ENCODE assay signal across 20 cellular contexts in the genomic region with DNA sequence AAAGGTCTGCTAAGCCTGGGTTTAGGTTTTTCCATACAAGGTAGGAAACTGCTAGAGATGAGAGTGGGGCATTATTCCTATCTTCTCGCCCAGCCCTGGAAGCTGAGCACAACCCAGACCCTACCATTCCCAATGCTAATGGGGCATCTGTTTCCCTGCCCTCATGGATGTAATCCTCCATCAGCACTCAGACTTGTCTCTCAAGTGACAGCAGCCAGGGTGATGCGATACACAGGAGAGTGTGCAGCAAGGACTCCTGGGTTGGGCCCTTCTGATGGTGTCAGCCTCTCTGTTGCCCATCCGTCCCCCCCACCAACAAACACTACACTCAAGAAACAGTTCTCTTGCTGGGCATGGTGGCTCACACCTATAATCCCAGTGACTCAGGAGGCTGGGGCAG. TPM values are rescaled to one million over a fixed set of nuclear protein-coding genes. Genes with fewer than 3 reads are reported as not detected.
A peak's percentile ranks its signal among the peaks of the same experiment; 100 is the strongest.
DNase-seq lines count a peak whose midpoint lies in the region; ATAC-seq, FAIRE-seq and TF ChIP-seq lines count a peak whose summit lies in the region.
"Had no signal": no experiment of that assay in that cellular context is flagged by ENCODE, and none has a peak within 500 bp of the region (broad histone marks: within the 10 kb centered on the region; RNA-seq: fewer than 3 reads in every experiment).

No MANE protein-coding gene starts in this region.

- TF ChIP-seq EP300 in K562 (IDR thresholded peaks at IDR 0.05; ENCODE audit: low read length): no peak

- H3K4me3 Mint-ChIP-seq in activated CD4-positive, alpha-beta T cell treated with anti-CD3 and anti-CD28 coated beads for 36 hours: no peak overlapping the region
- H3K4me3 Mint-ChIP-seq in activated T-helper 2 cell treated with anti-CD3 and anti-CD28 coated beads, Interferon-gamma antibody, Interleukin-2, Interleukin-4, amounts not matched to agents 10 μg/mL and 5 μg/mL and 100 μg/mL, durations not matched to agents 14 hours and 24 hours and 36 hours (ENCODE audit: low read depth): no peak overlapping the region
- H3K4me3 Mint-ChIP-seq: B cell; CD4-positive, alpha-beta T cell had no signal

- H3K4me3 ChIP-seq in K562 (no peak overlapping the region), neuronal stem cell (ENCODE audit: low read length in 2 of 2) (no peak overlapping the region)

- H3K4me1 Mint-ChIP-seq in activated CD4-positive, alpha-beta T cell treated with anti-CD3 and anti-CD28 coated beads for 36 hours: peaks cover 10% of the 10 kb centered on the region
- peaks cover 5% of the 10 kb centered on the region for H3K4me1 Mint-ChIP-seq in activated T-helper 2 cell treated with anti-CD3 and anti-CD28 coated beads, Interferon-gamma antibody, Interleukin-2, Interleukin-4, amounts not matched to agents 10 μg/mL and 5 μg/mL and 100 μg/mL, durations not matched to agents 14 hours and 24 hours and 36 hours (ENCODE audit: low read depth)
- H3K4me1 Mint-ChIP-seq: B cell had no signal

- peaks cover 14% of the 10 kb centered on the region for H3K36me3 Mint-ChIP-seq in activated CD4-positive, alpha-beta T cell treated with anti-CD3 and anti-CD28 coated beads for 36 hours (ENCODE audit: low read depth)
- peaks cover 11% of the 10 kb centered on the region for H3K36me3 Mint-ChIP-seq in activated T-helper 2 cell treated with anti-CD3 and anti-CD28 coated beads, Interferon-gamma antibody, Interleukin-2, Interleukin-4, amounts not matched to agents 10 μg/mL and 5 μg/mL and 100 μg/mL, durations not matched to agents 14 hours and 24 hours and 36 hours (ENCODE audit: low read depth)

- H3K27me3 ChIP-seq in K562 (ENCODE audit: control insufficient read depth in 2 of 2, insufficient read depth in 2 of 2, low read length in 2 of 2) (no peaks in the 10 kb centered on the region), neuronal stem cell (ENCODE audit: control insufficient read depth in 3 of 3, insufficient read depth in 3 of 3, low read depth in 1 of 3, low read length in 3 of 3) (no peaks in the 10 kb centered on the region)

- TF ChIP-seq CTCF in K562 (IDR thresholded peaks at IDR 0.05 in 2 of 3, conservative IDR thresholded peaks at IDR 0.05 in 1 of 3; ENCODE audit: insufficient read depth in 2 of 3, low read depth in 1 of 3, low read length in 3 of 3): no peak

- H3K27ac ChIP-seq in K562 (ENCODE audit: extremely low read depth, low read depth, low read length) (no peak overlapping the region), neuronal stem cell (replicated peaks; ENCODE audit: low read length) (no peak overlapping the region)

- H3K9me3 ChIP-seq in K562 (replicated peaks; ENCODE audit: control insufficient read depth, insufficient read depth, low read depth, low read length): no peaks in the 10 kb centered on the region
- H3K9me3 ChIP-seq in neuronal stem cell (replicated peaks in 1 of 2; ENCODE audit: control insufficient read depth in 2 of 2, insufficient read depth in 1 of 2, low read depth in 1 of 2, low read length in 2 of 2): no peaks in the 10 kb centered on the region

- H2BK12ac ChIP-seq in neuronal stem cell (ENCODE audit: low read length): peak overlapping the region; percentile 16

- no peak for TF ChIP-seq RAD21 in K562 (CRISPR knock-in tag; conservative IDR thresholded peaks at IDR 0.05 in 1 of 2, IDR thresholded peaks at IDR 0.05 in 1 of 2)

- H3K4me1 ChIP-seq in K562 (replicated peaks in 1 of 2; ENCODE audit: control insufficient read depth in 2 of 2, insufficient read depth in 2 of 2, low read length in 2 of 2) (peaks cover 0 to 10% of the 10 kb centered on the region in 2 experiments; a peak in 1 of 5 replicates), neuronal stem cell (ENCODE audit: control insufficient read depth in 2 of 2, insufficient read depth in 1 of 2, low read depth in 1 of 2, low read length in 2 of 2) (peaks cover 0 to 9% of the 10 kb centered on the region in 2 donors)

- H2AK5ac ChIP-seq in neuronal stem cell (ENCODE audit: low read depth, low read length): no peak overlapping the region

- POLR2A ChIA-PET in activated CD4-positive, alpha-beta T cell treated with anti-CD3 and anti-CD28 coated beads for 36 hours (lab: Charles Lee): no interaction called here
- POLR2A ChIA-PET in K562 (lab: Yijun Ruan, JAX): no interaction called here

- H3K4me2 ChIP-seq in K562 (ENCODE audit: insufficient read depth, low read length) (no peak overlapping the region), neuronal stem cell (ENCODE audit: insufficient read depth, low read length, poor library complexity, severe bottlenecking) (no peak overlapping the region)

- H3K79me1 ChIP-seq in neuronal stem cell (ENCODE audit: low read depth, low read length): no peaks in the 10 kb centered on the region

- H2AFZ ChIP-seq in K562 (ENCODE audit: low read depth, low read length) (no peak overlapping the region), neuronal stem cell (ENCODE audit: low read length) (no peak overlapping the region)

- WGBS in K562 (ENCODE audit: insufficient coverage, low coverage, missing lambda C conversion rate): 16% methylated on average over 3 of the region's 3 CpGs
- no CpG with 5 or more reads among the region's 3 CpGs for WGBS in neuronal stem cell (ENCODE audit: extremely low coverage in 2 of 2, insufficient read length in 2 of 2, insufficient replicate concordance in 1 of 2), 2 donors

- H2BK120ac ChIP-seq in neuronal stem cell (ENCODE audit: low read depth, low read length): no peak overlapping the region

- no peak overlapping the region for H2BK15ac ChIP-seq in neuronal stem cell (ENCODE audit: low read length)

- H3K14ac ChIP-seq in neuronal stem cell (ENCODE audit: low read length): no peak overlapping the region

- in situ Hi-C loops in K562 (cut with MboI): no loop called here

- no peak overlapping the region for H4K91ac ChIP-seq in neuronal stem cell (ENCODE audit: low read depth, low read length, poor library complexity)

- no peak overlapping the region for H3K18ac ChIP-seq in neuronal stem cell (ENCODE audit: low read length)

- no peak overlapping the region for H3K23ac ChIP-seq in neuronal stem cell (ENCODE audit: low read depth, low read length, poor library complexity)

- no peak for DNase-seq in activated CD4-positive, alpha-beta T cell treated with anti-CD3 and anti-CD28 coated beads for 36 hours
- no peak for DNase-seq in activated CD4-positive, alpha-beta T cell treated with anti-CD3 and anti-CD28 coated beads, Interleukin-2, amount 50 U/mL, for 48 hours
- DNase-seq in K562 (ENCODE audit: extremely low read depth in 1 of 4, low spot score in 3 of 4): no peak
- DNase-seq in neuronal stem cell (ENCODE audit: low spot score): no peak
- DNase-seq in activated T-helper 2 cell treated with anti-CD3 and anti-CD28 coated beads, Interferon-gamma antibody, Interleukin-2, Interleukin-4, amounts not matched to agents 10 μg/mL and 5 μg/mL and 100 μg/mL, durations not matched to agents 14 hours and 24 hours and 36 hours (ENCODE audit: low spot score): no peak
- no peak for DNase-seq in foreskin melanocyte
- DNase-seq: ACHN; C1 segment of cervical spinal cord; CD4-positive, alpha-beta T cell; DMS153; DMS79 treated with DMSO at 0.1 percent for 48 hours; EL; HCEC 1CT had no signal

- BruUV-seq in K562 (replicated peaks; lab: Mats Ljungman, UMichigan): no TSS peak

- no peak overlapping the region for H3K9ac ChIP-seq in K562 (ENCODE audit: insufficient read depth in 1 of 2, low read depth in 2 of 2, low read length in 2 of 2)
- H3K9ac ChIP-seq in neuronal stem cell (ENCODE audit: low read depth, low read length, poor library complexity): no peak overlapping the region

- no peaks in the 10 kb centered on the region for H3K79me2 ChIP-seq in K562 (ENCODE audit: control insufficient read depth, insufficient read depth, low read length)

- CTCF ChIA-PET in activated CD4-positive, alpha-beta T cell treated with anti-CD3 and anti-CD28 coated beads for 36 hours (lab: Charles Lee): no interaction called here
- CTCF ChIA-PET in K562 (lab: Yijun Ruan, JAX; ENCODE audit: low intra/inter-chr PET ratio): no interaction called here

- intact Hi-C loops in activated CD4-positive, alpha-beta T cell treated with anti-CD3 and anti-CD28 coated beads for 36 hours (cut with DNase I, micrococcal nuclease): no loop called here
- intact Hi-C loops in K562 (cut with micrococcal nuclease): no loop called here
- intact Hi-C loops in activated T-helper 2 cell treated with anti-CD3 and anti-CD28 coated beads, Interferon-gamma antibody, Interleukin-2, Interleukin-4, amounts not matched to agents 10 μg/mL and 5 μg/mL and 100 μg/mL, durations not matched to agents 14 hours and 24 hours and 36 hours (cut with micrococcal nuclease): no loop called here

- H3K27ac Mint-ChIP-seq in activated CD4-positive, alpha-beta T cell treated with anti-CD3 and anti-CD28 coated beads for 36 hours: no peak overlapping the region
- H3K27ac Mint-ChIP-seq in activated T-helper 2 cell treated with anti-CD3 and anti-CD28 coated beads, Interferon-gamma antibody, Interleukin-2, Interleukin-4, amounts not matched to agents 10 μg/mL and 5 μg/mL and 100 μg/mL, durations not matched to agents 14 hours and 24 hours and 36 hours: no peak overlapping the region
- H3K27ac Mint-ChIP-seq: B cell; CD4-positive, alpha-beta T cell had no signal

- no peak overlapping the region for H3K4ac ChIP-seq in neuronal stem cell (ENCODE audit: low read length)

- H2BK5ac ChIP-seq in neuronal stem cell (ENCODE audit: low read length): no peak overlapping the region

- H4K20me1 ChIP-seq in K562 (replicated peaks; ENCODE audit: control insufficient read depth, insufficient read depth, low read length): 0 out of 2 replicates have a peak, but pooled peaks cover 3% of the 10 kb centered on the region

- no peak for FAIRE-seq in K562 (lab: Jason Lieb, UNC)
- FAIRE-seq: G401.6, GM12892, H1, HepG2, HTR-8/SVneo had no signal

- peaks cover 9% of the 10 kb centered on the region; the same call in 2 of the 3 replicates for H3K36me3 ChIP-seq in K562 (ENCODE audit: control insufficient read depth, insufficient read depth, low read length)
- H3K36me3 ChIP-seq in neuronal stem cell (replicated peaks in 1 of 2; ENCODE audit: control insufficient read depth in 2 of 2, insufficient read depth in 2 of 2, low read length in 2 of 2): peaks cover 7 to 16% of the 10 kb centered on the region in 2 donors

- no peaks in the 10 kb centered on the region for H3K9me3 Mint-ChIP-seq in activated CD4-positive, alpha-beta T cell treated with anti-CD3 and anti-CD28 coated beads for 36 hours (ENCODE audit: low read depth)
- no peaks in the 10 kb centered on the region for H3K9me3 Mint-ChIP-seq in activated T-helper 2 cell treated with anti-CD3 and anti-CD28 coated beads, Interferon-gamma antibody, Interleukin-2, Interleukin-4, amounts not matched to agents 10 μg/mL and 5 μg/mL and 100 μg/mL, durations not matched to agents 14 hours and 24 hours and 36 hours
- H3K9me3 Mint-ChIP-seq: CD4-positive, alpha-beta T cell had no signal

- TF ChIP-seq POLR2A in K562 (conservative IDR thresholded peaks at IDR 0.05): no peak

- no peaks in the 10 kb centered on the region for H3K27me3 Mint-ChIP-seq in activated CD4-positive, alpha-beta T cell treated with anti-CD3 and anti-CD28 coated beads for 36 hours
- no peaks in the 10 kb centered on the region for H3K27me3 Mint-ChIP-seq in activated T-helper 2 cell treated with anti-CD3 and anti-CD28 coated beads, Interferon-gamma antibody, Interleukin-2, Interleukin-4, amounts not matched to agents 10 μg/mL and 5 μg/mL and 100 μg/mL, durations not matched to agents 14 hours and 24 hours and 36 hours (ENCODE audit: low read depth)
- H3K27me3 Mint-ChIP-seq: B cell; CD4-positive, alpha-beta T cell had no signal

- peak; percentile 10 for ATAC-seq in activated CD4-positive, alpha-beta T cell treated with anti-CD3 and anti-CD28 coated beads for 36 hours
- ATAC-seq in K562 (no peak), GM21619 (IDR thresholded peaks at IDR 0.05; ENCODE audit: unreplicated experiment) (no peak)
- ATAC-seq: HepG2 had no signal

- no peak overlapping the region for H4K8ac ChIP-seq in neuronal stem cell (ENCODE audit: low read depth, low read length)

- no peaks in the 10 kb centered on the region for H3K9me1 ChIP-seq in K562 (ENCODE audit: control insufficient read depth, insufficient read depth, low read length)

RNA-seq across cellular contexts. Expression of a gene that starts 5.9 kb away (rescaled TPM):
- total RNA-seq in activated CD4-positive, alpha-beta T cell treated with anti-CD3 and anti-CD28 coated beads for 36 hours: 10 to 100 TPM; 27.7 to 28.9 TPM
- 143 and 150 TPM in 2 replicates for total RNA-seq in K562 (2011; cell fraction: chromatin; rRNA removed; ENCODE audit: low replicate concordance)
- total RNA-seq in K562 (2011; cell fraction: nucleolus; rRNA removed): 71.7 and 79.2 TPM in 2 replicates
- 90.1 and 108 TPM in 2 replicates for total RNA-seq in K562 (2011; cell fraction: nucleoplasm; rRNA removed)
- total RNA-seq in K562 (2014; rRNA removed) (25.2 and 33.7 TPM in 2 replicates), K562 (2014; rRNA removed; fragmentation: Illumina TruSeq; extraction: Trizol) (26.3 and 27.9 TPM in 2 replicates), K562 (2015; rRNA removed; fragmentation: Illumina TruSeq; extraction: Trizol) (22.2 and 23.6 TPM in 2 replicates), K562 (2021) (27.8 and 28.7 TPM in 2 replicates)
- polyA plus RNA-seq in K562 (2011; rRNA removed) (20.9 and 27.8 TPM in 2 replicates), K562 (2014; fragmentation: Illumina TruSeq; extraction: Trizol) (19.7 and 19.8 TPM in 2 replicates), K562 (2014; fragmentation: Nextera tagmentation; extraction: Ambion mirVana) (10 to 100 TPM; 14.1 to 16.5 TPM), K562 (2014; rRNA removed) (18.5 and 20.9 TPM in 2 replicates)
- 13.6 and 20.1 TPM in 2 replicates for polyA plus RNA-seq in K562 (2011; cell fraction: cytosol; rRNA removed)
- 33.3 and 37.6 TPM in 2 replicates for polyA plus RNA-seq in K562 (2011; cell fraction: nucleus; rRNA removed)
- polyA plus RNA-seq in K562 (2012): 10.8 and 18.4 TPM in 2 replicates
- polyA minus RNA-seq in K562 (2011; rRNA and poly(A)+ RNA removed): 43.4 and 44.7 TPM in 2 replicates
- polyA minus RNA-seq in K562 (2011; cell fraction: cytosol; rRNA and poly(A)+ RNA removed): 23.4 and 25.6 TPM in 2 replicates
- 26.3 and 44.0 TPM in 2 replicates for polyA minus RNA-seq in K562 (2011; cell fraction: nucleus; rRNA and poly(A)+ RNA removed)
- 9.2 TPM for polyA plus RNA-seq in neuronal stem cell (2013, experiment 1 of 2)
- 9.3 TPM for polyA plus RNA-seq in neuronal stem cell (2013, experiment 2 of 2)
- total RNA-seq in activated T-helper 2 cell treated with anti-CD3 and anti-CD28 coated beads, Interferon-gamma antibody, Interleukin-2, Interleukin-4, amounts not matched to agents 10 μg/mL and 5 μg/mL and 100 μg/mL, durations not matched to agents 14 hours and 24 hours and 36 hours: 23.1 and 24.2 TPM in 2 replicates

RNA-seq across cellular contexts. Expression of a gene that starts 37.1 kb away (rescaled TPM):
- total RNA-seq in activated CD4-positive, alpha-beta T cell treated with anti-CD3 and anti-CD28 coated beads for 36 hours: 100 to 1,000 TPM; 131 TPM
- 120 and 207 TPM in 2 replicates for total RNA-seq in K562 (2011; cell fraction: chromatin; rRNA removed; ENCODE audit: low replicate concordance)
- total RNA-seq in K562 (2011; cell fraction: nucleolus; rRNA removed): 64.9 and 65.3 TPM in 2 replicates
- 96.5 and 110 TPM in 2 replicates for total RNA-seq in K562 (2011; cell fraction: nucleoplasm; rRNA removed)
- total RNA-seq in K562 (2014; rRNA removed) (237 and 305 TPM in 2 replicates), K562 (2014; rRNA removed; fragmentation: Illumina TruSeq; extraction: Trizol) (303 and 319 TPM in 2 replicates), K562 (2015; rRNA removed; fragmentation: Illumina TruSeq; extraction: Trizol) (348 and 384 TPM in 2 replicates), K562 (2021) (177 and 184 TPM in 2 replicates)
- polyA plus RNA-seq in K562 (2011; rRNA removed) (131 and 193 TPM in 2 replicates), K562 (2014; fragmentation: Illumina TruSeq; extraction: Trizol) (305 and 350 TPM in 2 replicates), K562 (2014; fragmentation: Nextera tagmentation; extraction: Ambion mirVana) (100 to 1,000 TPM; 197 to 467 TPM), K562 (2014; rRNA removed) (237 and 245 TPM in 2 replicates)
- polyA plus RNA-seq in K562 (2011; cell fraction: cytosol; rRNA removed): 44.6 and 75.3 TPM in 2 replicates
- polyA plus RNA-seq in K562 (2011; cell fraction: nucleus; rRNA removed): 44.8 and 71.7 TPM in 2 replicates
- 105 and 258 TPM in 2 replicates for polyA plus RNA-seq in K562 (2012)
- 201 and 210 TPM in 2 replicates for polyA minus RNA-seq in K562 (2011; rRNA and poly(A)+ RNA removed)
- 101 and 121 TPM in 2 replicates for polyA minus RNA-seq in K562 (2011; cell fraction: cytosol; rRNA and poly(A)+ RNA removed)
- 39.4 and 86.4 TPM in 2 replicates for polyA minus RNA-seq in K562 (2011; cell fraction: nucleus; rRNA and poly(A)+ RNA removed)
- polyA plus RNA-seq in neuronal stem cell (2013, experiment 1 of 2): 53.3 TPM
- polyA plus RNA-seq in neuronal stem cell (2013, experiment 2 of 2): 50.9 TPM
- 105 and 112 TPM in 2 replicates for total RNA-seq in activated T-helper 2 cell treated with anti-CD3 and anti-CD28 coated beads, Interferon-gamma antibody, Interleukin-2, Interleukin-4, amounts not matched to agents 10 μg/mL and 5 μg/mL and 100 μg/mL, durations not matched to agents 14 hours and 24 hours and 36 hours

RNA-seq across cellular contexts. Expression of a gene that starts 52.6 kb away (rescaled TPM):
- 10 to 100 TPM; 21.1 to 23.8 TPM for total RNA-seq in activated CD4-positive, alpha-beta T cell treated with anti-CD3 and anti-CD28 coated beads for 36 hours
- 89.8 and 202 TPM in 2 replicates for total RNA-seq in K562 (2011; cell fraction: chromatin; rRNA removed; ENCODE audit: low replicate concordance)
- 99.7 and 116 TPM in 2 replicates for total RNA-seq in K562 (2011; cell fraction: nucleolus; rRNA removed)
- total RNA-seq in K562 (2011; cell fraction: nucleoplasm; rRNA removed): 98.0 and 139 TPM in 2 replicates
- total RNA-seq in K562 (2014; rRNA removed) (55.7 and 80.3 TPM in 2 replicates), K562 (2014; rRNA removed; fragmentation: Illumina TruSeq; extraction: Trizol) (22.6 and 27.7 TPM in 2 replicates), K562 (2015; rRNA removed; fragmentation: Illumina TruSeq; extraction: Trizol) (34.1 and 35.1 TPM in 2 replicates), K562 (2021) (123 and 144 TPM in 2 replicates)
- polyA plus RNA-seq in K562 (2011; rRNA removed) (14.8 and 18.9 TPM in 2 replicates), K562 (2014; fragmentation: Illumina TruSeq; extraction: Trizol) (117 and 145 TPM in 2 replicates), K562 (2014; fragmentation: Nextera tagmentation; extraction: Ambion mirVana) (1 to 10 TPM; 6.1 to 8.0 TPM), K562 (2014; rRNA removed) (56.7 and 61.4 TPM in 2 replicates)
- polyA plus RNA-seq in K562 (2011; cell fraction: cytosol; rRNA removed): 31.0 and 53.9 TPM in 2 replicates
- 58.4 and 84.8 TPM in 2 replicates for polyA plus RNA-seq in K562 (2011; cell fraction: nucleus; rRNA removed)
- polyA plus RNA-seq in K562 (2012): 76.0 and 140 TPM in 2 replicates
- 26.4 and 29.9 TPM in 2 replicates for polyA minus RNA-seq in K562 (2011; rRNA and poly(A)+ RNA removed)
- polyA minus RNA-seq in K562 (2011; cell fraction: cytosol; rRNA and poly(A)+ RNA removed): 46.4 and 60.9 TPM in 2 replicates
- polyA minus RNA-seq in K562 (2011; cell fraction: nucleus; rRNA and poly(A)+ RNA removed): 41.9 and 46.1 TPM in 2 replicates
- 26.5 TPM for polyA plus RNA-seq in neuronal stem cell (2013, experiment 1 of 2)
- 25.9 TPM for polyA plus RNA-seq in neuronal stem cell (2013, experiment 2 of 2)
- 30.1 and 33.3 TPM in 2 replicates for total RNA-seq in activated T-helper 2 cell treated with anti-CD3 and anti-CD28 coated beads, Interferon-gamma antibody, Interleukin-2, Interleukin-4, amounts not matched to agents 10 μg/mL and 5 μg/mL and 100 μg/mL, durations not matched to agents 14 hours and 24 hours and 36 hours

RNA-seq across cellular contexts. Expression of a gene that starts 59.8 kb away (rescaled TPM):
- total RNA-seq in activated CD4-positive, alpha-beta T cell treated with anti-CD3 and anti-CD28 coated beads for 36 hours: 10 to 100 TPM; 68.9 to 82.4 TPM
- total RNA-seq in K562 (2011; cell fraction: chromatin; rRNA removed; ENCODE audit: low replicate concordance): 67.0 and 115 TPM in 2 replicates
- total RNA-seq in K562 (2011; cell fraction: nucleolus; rRNA removed): 37.6 and 49.2 TPM in 2 replicates
- total RNA-seq in K562 (2011; cell fraction: nucleoplasm; rRNA removed): 97.2 and 146 TPM in 2 replicates
- total RNA-seq in K562 (2014; rRNA removed) (125 and 137 TPM in 2 replicates), K562 (2014; rRNA removed; fragmentation: Illumina TruSeq; extraction: Trizol) (215 and 251 TPM in 2 replicates), K562 (2015; rRNA removed; fragmentation: Illumina TruSeq; extraction: Trizol) (214 and 221 TPM in 2 replicates), K562 (2021) (124 and 129 TPM in 2 replicates)
- polyA plus RNA-seq in K562 (2011; rRNA removed) (67.6 and 91.1 TPM in 2 replicates), K562 (2014; fragmentation: Illumina TruSeq; extraction: Trizol) (329 and 378 TPM in 2 replicates), K562 (2014; fragmentation: Nextera tagmentation; extraction: Ambion mirVana) (100 to 1,000 TPM; 269 to 303 TPM), K562 (2014; rRNA removed) (167 and 253 TPM in 2 replicates)
- polyA plus RNA-seq in K562 (2011; cell fraction: cytosol; rRNA removed): 22.4 and 42.7 TPM in 2 replicates
- polyA plus RNA-seq in K562 (2011; cell fraction: nucleus; rRNA removed): 18.0 and 28.1 TPM in 2 replicates
- polyA plus RNA-seq in K562 (2012): 76.5 and 96.7 TPM in 2 replicates
- 46.0 and 51.0 TPM in 2 replicates for polyA minus RNA-seq in K562 (2011; rRNA and poly(A)+ RNA removed)
- polyA minus RNA-seq in K562 (2011; cell fraction: cytosol; rRNA and poly(A)+ RNA removed): 25.8 and 26.4 TPM in 2 replicates
- polyA minus RNA-seq in K562 (2011; cell fraction: nucleus; rRNA and poly(A)+ RNA removed): 17.6 and 38.0 TPM in 2 replicates
- 52.4 TPM for polyA plus RNA-seq in neuronal stem cell (2013, experiment 1 of 2)
- 53.8 TPM for polyA plus RNA-seq in neuronal stem cell (2013, experiment 2 of 2)
- total RNA-seq in activated T-helper 2 cell treated with anti-CD3 and anti-CD28 coated beads, Interferon-gamma antibody, Interleukin-2, Interleukin-4, amounts not matched to agents 10 μg/mL and 5 μg/mL and 100 μg/mL, durations not matched to agents 14 hours and 24 hours and 36 hours: 78.8 and 79.0 TPM in 2 replicates
